Comparison of ENCODE assay signal across 22 cellular contexts in the genomic region with DNA sequence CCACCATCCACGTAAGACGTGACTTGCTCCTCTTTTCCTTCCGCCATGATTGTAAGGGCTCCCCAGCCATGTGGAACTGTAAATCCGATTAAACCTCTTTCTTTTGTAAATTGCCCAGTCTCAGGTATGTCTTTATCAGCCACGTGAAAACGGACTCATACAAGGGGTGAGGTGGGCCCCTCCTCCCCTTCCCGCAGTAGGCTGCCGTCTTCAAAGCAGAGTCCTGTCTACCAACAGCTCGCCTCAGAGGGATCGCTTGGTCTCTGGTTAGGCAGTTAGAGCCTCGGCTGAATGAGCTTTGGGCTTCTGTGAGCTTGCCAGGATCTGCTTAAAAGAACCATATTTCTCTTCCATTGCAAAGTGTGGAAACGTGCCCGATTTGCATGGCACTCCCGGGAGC.
"Had no signal": no experiment of that assay in that cellular context is flagged by ENCODE, and none has a peak within 500 bp of the region (broad histone marks: within the 10 kb centered on the region; RNA-seq: fewer than 3 reads in every experiment).

No MANE protein-coding gene starts in this region.

- ATAC-seq: activated CD4-positive, CD25-positive, alpha-beta regulatory T cell treated with anti-CD3 and anti-CD28 coated beads, Interleukin-2, amount 50 U/mL, for 24 hours; activated CD8-positive, alpha-beta T cell treated with anti-CD3 and anti-CD28 coated beads for 36 hours; activated naive CD4-positive, alpha-beta T cell treated with anti-CD3 and anti-CD28 coated beads, Interleukin-2, amount 50 U/mL, for 72 hours; foreskin keratinocyte; left lobe of liver; naive thymus-derived CD8-positive, alpha-beta T cell; right lobe of liver; stimulated activated naive CD8-positive, alpha-beta T cell treated with anti-CD3 and anti-CD28 coated beads, Interleukin-15, amount 100 ng/mL, for 72 hours had no signal

- H3K4me3 ChIP-seq: ascending aorta, coronary artery, right lobe of liver, skin epidermis, tibial artery had no signal

- H2AFZ ChIP-seq: parathyroid adenoma had no signal

- H3K4me1 Mint-ChIP-seq: stimulated activated naive CD8-positive, alpha-beta T cell treated with anti-CD3 and anti-CD28 coated beads, Interleukin-15, amount 100 ng/mL, for 72 hours had no signal

- DNase-seq: activated CD4-positive, alpha-beta T cell treated with anti-CD3 and anti-CD28 coated beads, Interleukin-2, amount 10 ng/mL, durations not matched to agents 24 days and 14 days; activated CD8-positive, alpha-beta T cell treated with anti-CD3 and anti-CD28 coated beads for 36 hours; activated gamma-delta T cell treated with Interleukin-2 at 50 U/mL for 16 hours; activated T-cell treated with anti-CD3 and anti-CD28 coated beads, Interleukin-2, amount 50 U/mL, for 1 hour; cerebellar nuclear complex; foreskin keratinocyte; immature natural killer cell; naive thymus-derived CD8-positive, alpha-beta T cell; right lobe of liver; stimulated activated CD4-positive, alpha-beta T cell treated with anti-CD3 and anti-CD28 coated beads, Interleukin-1b, Interleukin-23, amount 100 ng/mL, for 48 hours; stimulated activated naive CD8-positive, alpha-beta T cell treated with anti-CD3 and anti-CD28 coated beads, Interleukin-15, amount 100 ng/mL, for 72 hours; tibial artery had no signal

- H3K9me3 ChIP-seq: ascending aorta, neutrophil, right lobe of liver, tibial artery had no signal

- H3K36me3 Mint-ChIP-seq: immature natural killer cell had no signal

- H3K9ac ChIP-seq: parathyroid adenoma had no signal

- H3K79me2 ChIP-seq: parathyroid adenoma had no signal

- H3K27ac ChIP-seq: ascending aorta, coronary artery, foreskin keratinocyte, neutrophil, parathyroid adenoma, right lobe of liver, tibial artery had no signal

- H3K36me3 ChIP-seq: ascending aorta, right lobe of liver, tibial artery had no signal

- H3K27me3 Mint-ChIP-seq: activated CD4-positive, alpha-beta T cell treated with anti-CD3 and anti-CD28 coated beads, Interleukin-2, amount 10 ng/mL, durations not matched to agents 24 days and 14 days; activated CD8-positive, alpha-beta T cell treated with anti-CD3 and anti-CD28 coated beads for 36 hours; naive thymus-derived CD8-positive, alpha-beta T cell; stimulated activated naive CD8-positive, alpha-beta T cell treated with anti-CD3 and anti-CD28 coated beads, Interleukin-15, amount 100 ng/mL, for 72 hours had no signal

- H3K27ac Mint-ChIP-seq: activated CD4-positive, alpha-beta T cell treated with anti-CD3 and anti-CD28 coated beads, Interleukin-2, amount 10 ng/mL, durations not matched to agents 24 days and 14 days; activated CD8-positive, alpha-beta T cell treated with anti-CD3 and anti-CD28 coated beads for 36 hours; activated naive CD4-positive, alpha-beta T cell treated with anti-CD3 and anti-CD28 coated beads, Interleukin-2, amount 50 U/mL, for 72 hours; immature natural killer cell; mesothelial cell of epicardium; T-helper 1 cell treated with Interleukin-12 subunit alpha and Interleukin-12 subunit beta and Interleukin-4 antibody, amounts not matched to agents 30 μg/mL and 1 μg/mL, for 36 hours had no signal

- H3K4me1 ChIP-seq: ascending aorta, foreskin keratinocyte, parathyroid adenoma, right lobe of liver, tibial artery had no signal

- H3K4me3 Mint-ChIP-seq: activated CD4-positive, alpha-beta T cell treated with anti-CD3 and anti-CD28 coated beads, Interleukin-2, amount 10 ng/mL, durations not matched to agents 24 days and 14 days; activated CD8-positive, alpha-beta T cell treated with anti-CD3 and anti-CD28 coated beads for 36 hours; immature natural killer cell; mesothelial cell of epicardium; naive thymus-derived CD8-positive, alpha-beta T cell; stimulated activated naive CD8-positive, alpha-beta T cell treated with anti-CD3 and anti-CD28 coated beads, Interleukin-15, amount 100 ng/mL, for 72 hours; T-helper 1 cell treated with Interleukin-12 subunit alpha and Interleukin-12 subunit beta and Interleukin-4 antibody, amounts not matched to agents 30 μg/mL and 1 μg/mL, for 36 hours had no signal

- H3K9me3 Mint-ChIP-seq: activated CD4-positive, alpha-beta T cell treated with anti-CD3 and anti-CD28 coated beads, Interleukin-2, amount 10 ng/mL, durations not matched to agents 24 days and 14 days; activated CD8-positive, alpha-beta T cell treated with anti-CD3 and anti-CD28 coated beads for 36 hours; activated naive CD4-positive, alpha-beta T cell treated with anti-CD3 and anti-CD28 coated beads, Interleukin-2, amount 50 U/mL, for 72 hours; immature natural killer cell; stimulated activated naive CD8-positive, alpha-beta T cell treated with anti-CD3 and anti-CD28 coated beads, Interleukin-15, amount 100 ng/mL, for 72 hours; T-helper 1 cell treated with Interleukin-12 subunit alpha and Interleukin-12 subunit beta and Interleukin-4 antibody, amounts not matched to agents 30 μg/mL and 1 μg/mL, for 36 hours had no signal

- H3K27me3 ChIP-seq: ascending aorta, foreskin keratinocyte, neutrophil, right lobe of liver, tibial artery had no signal
